ENCODE assay signal across 8 cellular contexts in the genomic region with DNA sequence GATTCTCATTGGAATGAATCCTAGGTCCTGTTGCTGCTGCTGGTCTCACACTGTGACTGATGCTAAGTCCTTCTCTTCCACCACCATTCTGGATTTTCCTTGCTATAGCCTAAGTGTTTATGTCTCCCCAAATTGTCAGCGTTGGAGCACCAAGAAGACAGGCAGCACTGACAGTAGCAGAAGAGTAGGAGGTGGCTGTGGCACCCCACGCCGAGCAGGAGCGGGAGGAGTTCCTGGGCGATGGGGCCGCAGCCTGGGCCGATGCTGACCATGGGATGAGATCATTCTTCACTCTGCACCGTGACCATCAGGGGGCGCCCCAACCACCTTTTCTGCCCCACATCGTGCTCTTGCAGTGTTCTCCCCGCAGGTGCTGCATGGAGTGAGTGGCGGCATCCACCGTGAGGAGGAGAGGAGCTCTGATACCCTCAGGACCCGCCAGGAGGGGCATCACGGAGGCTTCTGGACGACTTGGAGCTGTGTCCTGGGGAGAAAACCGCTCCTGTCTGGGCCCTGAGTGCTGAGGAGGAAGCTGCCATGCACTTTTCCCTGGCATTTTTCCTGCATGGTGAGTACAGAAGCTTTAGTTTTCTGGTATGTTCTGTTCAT.
DNase-seq lines count a peak whose midpoint lies in the region; ATAC-seq, FAIRE-seq and TF ChIP-seq lines count a peak whose summit lies in the region.

No MANE protein-coding gene starts in this region.

- no peak overlapping the region; the same call in 1 of the 2 replicates for H3K4me3 ChIP-seq in AG04449 (ENCODE audit: low read depth, low read length)

- CTCF ChIA-PET in AG04449 (lab: Yijun Ruan, JAX) = interaction anchor here (0.5 to 2.4 kb wide), 26 partner anchors 9 to 544 kb away, joined by 3 to 20 read pairs (median 4); a partner anchor contains a TSS

- DNase-seq in AG04449 (ENCODE audit: low read depth, low spot score) (no peak), GM19239 (ENCODE audit: insufficient read length, low spot score) (peak; percentile 61), NCI-H2196 treated with DMSO at 0.1 percent for 48 hours (lab: John Stamatoyannopoulos, UW; ENCODE audit: unreplicated experiment) (peak; percentile 59), caudate nucleus (lab: John Stamatoyannopoulos, UW) (peak in 51 of 61 donors; percentile 5 to 79 (median 45)), kidney tubule cell (ENCODE audit: low spot score) (peak; percentile 80)
- peak; percentile 46 for DNase-seq in activated CD4-positive, CD25-positive, alpha-beta regulatory T cell treated with anti-CD3 and anti-CD28 coated beads, Interleukin-2, amount 50 U/mL, for 16 hours (ENCODE audit: low read depth, low spot score)
- peak; percentile 81 for DNase-seq in stimulated activated CD4-positive, alpha-beta T cell treated with anti-CD3 and anti-CD28 coated beads, Interleukin-4, amount 100 ng/mL, for 1 hour

- peak; percentile 90 for TF ChIP-seq CTCF in AG04449 (IDR thresholded peaks at IDR 0.05; ENCODE audit: insufficient read depth, low read length, missing control alignments)

- POLR2A ChIA-PET in AG04449 (lab: Yijun Ruan, JAX) = interaction anchor here (0.8 to 1.5 kb wide), 3 partner anchors 58 to 102 kb away, joined by 3 read pairs; no protein-coding TSS in a partner anchor

- no peak for ATAC-seq in HG02970 (IDR thresholded peaks at IDR 0.05; ENCODE audit: low FRiP score, unreplicated experiment)

- H3K27ac ChIP-seq in caudate nucleus (ENCODE audit: low read depth, low read length) = no peak overlapping the region

- FAIRE-seq in GM19239 (lab: Jason Lieb, UNC) = peak; percentile 80
